In genomic region chr5:95960802-95961616, GRCh38 we compare ENCODE assay signal across 8 cellular contexts. TPM values are rescaled to one million over a fixed set of nuclear protein-coding genes. Genes with fewer than 3 reads are reported as not detected.
A peak's percentile ranks its signal among the peaks of the same experiment; 100 is the strongest.
DNase-seq lines count a peak whose midpoint lies in the region; ATAC-seq and TF ChIP-seq lines count a peak whose summit lies in the region.

No MANE protein-coding gene starts in this region.

- peaks cover 20% of the 10 kb centered on the region for H3K27me3 Mint-ChIP-seq in GM23338 (ENCODE audit: insufficient read depth, low read depth, poor library complexity)

- peak overlapping the region; percentile 57 for H3K27ac ChIP-seq in GM23338 (ENCODE audit: low read depth)

- no peaks in the 10 kb centered on the region for H3K9me2 ChIP-seq in GM23338 (ENCODE audit: insufficient read depth)

- no peaks in the 10 kb centered on the region for H3K36me3 Mint-ChIP-seq in GM23338 (ENCODE audit: low read depth)

- H3F3A ChIP-seq in GM23338 (replicated peaks; ENCODE audit: low read depth): no peaks in the 10 kb centered on the region

- H3K79me2 ChIP-seq in GM23338 (replicated peaks; ENCODE audit: insufficient read depth): peaks cover 32% of the 10 kb centered on the region

- peaks cover 3% of the 10 kb centered on the region; the same call in 2 of the 3 replicates for H3K9me3 Mint-ChIP-seq in GM23338

- no peak overlapping the region for H2AFZ ChIP-seq in GM23338

- no peaks in the 10 kb centered on the region for H3K36me3 ChIP-seq in GM23338 (ENCODE audit: insufficient read depth)

- H3K4me1 ChIP-seq in GM23338 (ENCODE audit: insufficient read depth): peaks cover 45% of the 10 kb centered on the region

- H3K27me3 ChIP-seq in GM23338 (ENCODE audit: insufficient read depth): peaks cover 13% of the 10 kb centered on the region

- peak overlapping the region; percentile 88 for H3K4me2 ChIP-seq in GM23338

- DNase-seq in GM12864 (ENCODE audit: low read depth) (no peak), GM23338 (ENCODE audit: low spot score) (peak; percentile 86), T-helper 9 cell (peak; percentile 66), astrocyte of the hippocampus (ENCODE audit: low read depth, low spot score) (peak; percentile 95), hypothalamus (lab: John Stamatoyannopoulos, UW) (peak in 42 of 51 donors; percentile 28 to 83 (median 68)), retinal pigment epithelial cell (ENCODE audit: low read depth) (no peak), cortex of kidney (lab: John Stamatoyannopoulos, UW) (no peak)

- TF ChIP-seq CTCF in GM12864 (IDR thresholded peaks at IDR 0.05; ENCODE audit: low read depth, low read length, missing control alignments): peak; percentile 80
- peak; percentile 48 to 67 for TF ChIP-seq CTCF in GM23338 (conservative IDR thresholded peaks at IDR 0.05; ENCODE audit: low read depth in 2 of 2)
- TF ChIP-seq CTCF in LNCAP (IDR thresholded peaks at IDR 0.05): peak; percentile 95
- TF ChIP-seq CTCF in retinal pigment epithelial cell (conservative IDR thresholded peaks at IDR 0.05; ENCODE audit: low read depth, low read length): peak; percentile 55

- H3K4me3 ChIP-seq in GM12864 (ENCODE audit: low read depth, low read length): peak overlapping the region; percentile 89
- peak overlapping the region; percentile 77 for H3K4me3 ChIP-seq in GM23338
- peak overlapping the region; percentile 97 for H3K4me3 ChIP-seq in retinal pigment epithelial cell (ENCODE audit: low read length)

- peak overlapping the region; percentile 92 for H3K4me3 Mint-ChIP-seq in GM23338

- peaks cover 68% of the 10 kb centered on the region for H3K4me1 Mint-ChIP-seq in GM23338

- H3K27ac Mint-ChIP-seq in GM23338: peak overlapping the region; percentile 66; the same call in 1 of the 2 replicates

- ATAC-seq in GM23338: peak; percentile 62

- H4K20me1 ChIP-seq in GM23338 (replicated peaks; ENCODE audit: insufficient read depth): 0 out of 2 replicates have a peak, but pooled peaks cover 3% of the 10 kb centered on the region

TF ChIP-seq in GM23338, 12 proteins besides CTCF, POLR2A, EP300 and RAD21:
- no peak for TF ChIP-seq ZNF114 (CRISPR knock-in tag; IDR thresholded peaks at IDR 0.05)
- peak; percentile 42; the same call in 1 of the 2 replicates for TF ChIP-seq CREB1 (CRISPR knock-in tag; IDR thresholded peaks at IDR 0.05; ENCODE audit: low read depth)
- no peak for TF ChIP-seq JUNB (IDR thresholded peaks at IDR 0.05; ENCODE audit: unreplicated experiment)
- no peak for TF ChIP-seq STAT1 (IDR thresholded peaks at IDR 0.05; ENCODE audit: unreplicated experiment)
- TF ChIP-seq, protein P1, sequence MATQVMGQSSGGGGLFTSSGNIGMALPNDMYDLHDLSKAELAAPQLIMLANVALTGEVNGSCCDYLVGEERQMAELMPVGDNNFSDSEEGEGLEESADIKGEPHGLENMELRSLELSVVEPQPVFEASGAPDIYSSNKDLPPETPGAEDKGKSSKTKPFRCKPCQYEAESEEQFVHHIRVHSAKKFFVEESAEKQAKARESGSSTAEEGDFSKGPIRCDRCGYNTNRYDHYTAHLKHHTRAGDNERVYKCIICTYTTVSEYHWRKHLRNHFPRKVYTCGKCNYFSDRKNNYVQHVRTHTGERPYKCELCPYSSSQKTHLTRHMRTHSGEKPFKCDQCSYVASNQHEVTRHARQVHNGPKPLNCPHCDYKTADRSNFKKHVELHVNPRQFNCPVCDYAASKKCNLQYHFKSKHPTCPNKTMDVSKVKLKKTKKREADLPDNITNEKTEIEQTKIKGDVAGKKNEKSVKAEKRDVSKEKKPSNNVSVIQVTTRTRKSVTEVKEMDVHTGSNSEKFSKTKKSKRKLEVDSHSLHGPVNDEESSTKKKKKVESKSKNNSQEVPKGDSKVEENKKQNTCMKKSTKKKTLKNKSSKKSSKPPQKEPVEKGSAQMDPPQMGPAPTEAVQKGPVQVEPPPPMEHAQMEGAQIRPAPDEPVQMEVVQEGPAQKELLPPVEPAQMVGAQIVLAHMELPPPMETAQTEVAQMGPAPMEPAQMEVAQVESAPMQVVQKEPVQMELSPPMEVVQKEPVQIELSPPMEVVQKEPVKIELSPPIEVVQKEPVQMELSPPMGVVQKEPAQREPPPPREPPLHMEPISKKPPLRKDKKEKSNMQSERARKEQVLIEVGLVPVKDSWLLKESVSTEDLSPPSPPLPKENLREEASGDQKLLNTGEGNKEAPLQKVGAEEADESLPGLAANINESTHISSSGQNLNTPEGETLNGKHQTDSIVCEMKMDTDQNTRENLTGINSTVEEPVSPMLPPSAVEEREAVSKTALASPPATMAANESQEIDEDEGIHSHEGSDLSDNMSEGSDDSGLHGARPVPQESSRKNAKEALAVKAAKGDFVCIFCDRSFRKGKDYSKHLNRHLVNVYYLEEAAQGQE (IDR thresholded peaks at IDR 0.05; ENCODE audit: unreplicated experiment): no peak

RNA-seq across cellular contexts. Expression of gene ELL2, which starts 0.6 kb away (rescaled TPM):
- 17.7 and 32.6 TPM in 2 replicates for total RNA-seq in GM23338 (2014; rRNA removed; shearing (Covaris generic))
- 5.8 and 7.4 TPM in 2 replicates for polyA plus RNA-seq in GM23338 (2016; fragmentation: Nextera tagmentation; extraction: Ambion mirVana)

Comparison
In these comparisons a context has a peak if more than half of its experiments do, and no peak if none do; other contexts are left out.
1. DNase-seq: peak in GM23338 (single experiment), T-helper 9 cell (single experiment), astrocyte of the hippocampus (single experiment) and hypothalamus (42 of 51); none in GM12864 (single experiment), retinal pigment epithelial cell (single experiment) and cortex of kidney (single experiment).
2. Peak in every context shown above with its lines, with median percentiles within 50 percentile points of each other: H3K4me3 ChIP-seq and CTCF ChIP-seq.